30 cellular contexts compared by ENCODE assay signal in the genomic region with DNA sequence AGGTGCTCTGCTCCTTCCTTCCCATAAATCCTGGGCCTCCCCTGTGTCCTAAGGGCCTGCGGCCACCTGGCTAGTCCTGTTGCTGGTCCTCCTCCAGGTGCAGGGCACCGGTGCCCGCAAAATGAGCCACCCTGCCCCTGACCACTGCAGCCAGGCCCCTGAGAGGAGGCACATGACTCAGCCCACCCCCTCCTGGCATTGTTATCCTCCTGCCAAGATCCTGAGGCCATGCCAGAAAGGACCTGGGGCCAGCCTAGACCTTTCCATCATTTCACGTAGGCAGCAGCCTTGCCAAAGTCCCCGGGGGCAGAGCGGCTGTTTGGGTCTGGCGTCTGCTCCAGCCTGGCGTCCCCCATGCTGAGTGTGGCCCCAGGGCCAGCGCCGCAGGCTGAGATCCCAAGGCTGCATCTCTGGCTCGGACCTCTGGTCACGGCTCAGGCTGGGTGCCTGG.
DNase-seq lines count a peak whose midpoint lies in the region; ATAC-seq and TF ChIP-seq lines count a peak whose summit lies in the region.
"Had no signal": no experiment of that assay in that cellular context is flagged by ENCODE, and none has a peak within 500 bp of the region (broad histone marks: within the 10 kb centered on the region; RNA-seq: fewer than 3 reads in every experiment).

No MANE protein-coding gene starts in this region.

- H3K27ac ChIP-seq in heart right ventricle (no peak overlapping the region), neuronal stem cell (replicated peaks; ENCODE audit: low read length) (no peak overlapping the region)
- H3K27ac ChIP-seq: A549, cardiac muscle cell, coronary artery, epithelial cell of prostate, suprapubic skin had no signal

- H3K36me3 ChIP-seq in heart right ventricle (no peaks in the 10 kb centered on the region), neuronal stem cell (replicated peaks in 1 of 2; ENCODE audit: control insufficient read depth in 2 of 2, insufficient read depth in 2 of 2, low read length in 2 of 2) (no peaks in the 10 kb centered on the region)
- H3K36me3 ChIP-seq: ascending aorta, cardiac muscle cell, suprapubic skin had no signal

- H3K27me3 ChIP-seq in heart right ventricle (no peaks in the 10 kb centered on the region), neuronal stem cell (ENCODE audit: control insufficient read depth in 3 of 3, insufficient read depth in 3 of 3, low read depth in 1 of 3, low read length in 3 of 3) (no peaks in the 10 kb centered on the region)
- H3K27me3 ChIP-seq: ascending aorta, cardiac muscle cell, suprapubic skin had no signal

- H4K8ac ChIP-seq in neuronal stem cell (ENCODE audit: low read depth, low read length) = no peak overlapping the region

- H2AFZ ChIP-seq in neuronal stem cell (ENCODE audit: low read length) = no peak overlapping the region

- no peak overlapping the region for H4K91ac ChIP-seq in neuronal stem cell (ENCODE audit: low read depth, low read length, poor library complexity)

- H2BK5ac ChIP-seq in neuronal stem cell (ENCODE audit: low read length) = no peak overlapping the region

- H3K4me3 ChIP-seq in heart right ventricle (no peak overlapping the region), neuronal stem cell (ENCODE audit: low read length in 2 of 2) (no peak overlapping the region)
- H3K4me3 ChIP-seq: A549, cardiac muscle cell, coronary artery, suprapubic skin had no signal

- H3K4me1 ChIP-seq in heart right ventricle (peaks cover 0 to 11% (median 3%) of the 10 kb centered on the region in 9 donors), neuronal stem cell (ENCODE audit: control insufficient read depth in 2 of 2, insufficient read depth in 1 of 2, low read depth in 1 of 2, low read length in 2 of 2) (peaks cover 4 to 6% of the 10 kb centered on the region in 2 donors)
- H3K4me1 ChIP-seq: A549, suprapubic skin had no signal

- intact Hi-C loops in Right ventricle myocardium inferior (cut with DNase I) (no loop called here), heart right ventricle (cut with DNase I) (no loop called here), cardiac septum (cut with DNase I) (no loop called here)

- peak overlapping the region; percentile 81 for H3K18ac ChIP-seq in neuronal stem cell (ENCODE audit: low read length)

- H2BK15ac ChIP-seq in neuronal stem cell (ENCODE audit: low read length) = no peak overlapping the region

- peak overlapping the region; percentile 66 for H2AK5ac ChIP-seq in neuronal stem cell (ENCODE audit: low read depth, low read length)

- H2BK120ac ChIP-seq in neuronal stem cell (ENCODE audit: low read depth, low read length) = no peak overlapping the region

- no peak overlapping the region for H3K4me2 ChIP-seq in neuronal stem cell (ENCODE audit: insufficient read depth, low read length, poor library complexity, severe bottlenecking)
- H3K4me2 ChIP-seq: A549 had no signal

- no peak for TF ChIP-seq CTCF in heart right ventricle (IDR thresholded peaks at IDR 0.05)

- no peak overlapping the region for H3K9ac ChIP-seq in neuronal stem cell (ENCODE audit: low read depth, low read length, poor library complexity)

- H3K23ac ChIP-seq in neuronal stem cell (ENCODE audit: low read depth, low read length, poor library complexity) = peak overlapping the region; percentile 27

- H3K79me1 ChIP-seq in neuronal stem cell (ENCODE audit: low read depth, low read length) = no peaks in the 10 kb centered on the region

- ATAC-seq in Right ventricle myocardium inferior (no peak), heart right ventricle (no peak), HG03039 (IDR thresholded peaks at IDR 0.05; ENCODE audit: unreplicated experiment) (no peak)
- ATAC-seq: A549, left lobe of liver, PC-3, SK-N-SH treated with all-trans-retinoic acid at 6 μM for 48 hours had no signal

- no peak overlapping the region for H3K14ac ChIP-seq in neuronal stem cell (ENCODE audit: low read length)

- H2BK12ac ChIP-seq in neuronal stem cell (ENCODE audit: low read length) = no peak overlapping the region

- H3K4ac ChIP-seq in neuronal stem cell (ENCODE audit: low read length) = no peak overlapping the region

- WGBS in heart right ventricle, 2 donors = 56 to 88% methylated on average over 11 to 12 of the region's 12 CpGs
- WGBS in neuronal stem cell (ENCODE audit: extremely low coverage in 2 of 2, insufficient read length in 2 of 2, insufficient replicate concordance in 1 of 2), 2 donors = no CpG with 5 or more reads among the region's 12 CpGs

- H3K9me3 ChIP-seq in heart right ventricle (no peaks in the 10 kb centered on the region), neuronal stem cell (replicated peaks in 1 of 2; ENCODE audit: control insufficient read depth in 2 of 2, insufficient read depth in 1 of 2, low read depth in 1 of 2, low read length in 2 of 2) (no peaks in the 10 kb centered on the region)
- H3K9me3 ChIP-seq: A549, ascending aorta, suprapubic skin had no signal

- DNase-seq in Right ventricle myocardium inferior (ENCODE audit: missing footprints) = peak; percentile 46
- DNase-seq in heart right ventricle = no peak
- peak; percentile 58 for DNase-seq in cardiac septum (ENCODE audit: low spot score)
- no peak for DNase-seq in neuronal stem cell (ENCODE audit: low spot score)
- DNase-seq in activated T-cell treated with anti-CD3 and anti-CD28 coated beads for 4 hours = no peak
- no peak for DNase-seq in hippocampal formation (lab: John Stamatoyannopoulos, UW)
- no peak for DNase-seq in HCEC 1CT
- DNase-seq: DMS 273 treated with DMSO at 0.1 percent for 48 hours; effector memory CD4-positive, alpha-beta T cell; EL; Kasumi-1; midbrain; naive B cell; NCI-H1417 treated with DMSO at 0.1 percent for 48 hours; NCI-H2029 treated with DMSO at 0.1 percent for 48 hours; NCI-H2227 treated with DMSO at 0.1 percent for 48 hours; NCI-H526 treated with DMSO at 0.1 percent for 48 hours; NK-92 treated with Interleukin-12 subunit alpha and Interleukin-12 subunit beta, amount 100 ng/mL, for 24 hours; PC-3; small intestine; stimulated activated naive CD4-positive, alpha-beta T cell had no signal

Comparison
In these comparisons a context has a peak if more than half of its experiments do, and no peak if none do; other contexts are left out.
1. DNase-seq: peak in Right ventricle myocardium inferior (single experiment) and cardiac septum (single experiment); none in heart right ventricle (0 of 2), neuronal stem cell (single experiment), activated T-cell treated with anti-CD3 and anti-CD28 coated beads for 4 hours (single experiment), hippocampal formation (0 of 2) and HCEC 1CT (single experiment).